ENCODE assay signal across 10 cellular contexts in genomic region chr2:48249631-48250473, GRCh38.
DNase-seq lines count a peak whose midpoint lies in the region; ATAC-seq and TF ChIP-seq lines count a peak whose summit lies in the region.
"Had no signal": no experiment of that assay in that cellular context is flagged by ENCODE, and none has a peak within 500 bp of the region (broad histone marks: within the 10 kb centered on the region; RNA-seq: fewer than 3 reads in every experiment).

No MANE protein-coding gene starts in this region.

- H3K4me1 ChIP-seq in heart left ventricle: peaks cover 14 to 59% (median 24%) of the 10 kb centered on the region in 12 donors

- no peak overlapping the region for H3K4me3 Mint-ChIP-seq in immature natural killer cell
- H3K4me3 Mint-ChIP-seq in naive thymus-derived CD8-positive, alpha-beta T cell: no peak overlapping the region

- no peaks in the 10 kb centered on the region for H3K4me1 Mint-ChIP-seq in immature natural killer cell
- peaks cover 0 to 2% (median 0%) of the 10 kb centered on the region in 4 donors for H3K4me1 Mint-ChIP-seq in naive thymus-derived CD8-positive, alpha-beta T cell

- intact Hi-C loops in heart left ventricle (cut with DNase I): loop anchor here in 5 of 10 donors (2.0 to 10.0 kb wide), 4 partner anchors 42 to 165 kb away; no protein-coding TSS in a partner anchor

- in situ Hi-C loops in ACHN (cut with HindIII; ENCODE audit: low pct_ligation_motif_present, low pct_unique_long_range_greater_than_20kb, low sequenced_read_pairs): no loop called here

- peak overlapping the region in 11 of 12 donors; percentile 42 to 89 (median 78) for H3K27ac ChIP-seq in heart left ventricle

- peak in 3 of 4 donors; percentile 39 to 59 (median 41) for ATAC-seq in heart left ventricle
- no peak for ATAC-seq in naive thymus-derived CD8-positive, alpha-beta T cell

- no peak for TF ChIP-seq POLR2A in heart left ventricle (IDR thresholded peaks at IDR 0.05)

- DNase-seq in HuH-7 (ENCODE audit: low spot score): peak; percentile 23
- DNase-seq in SKM-1 (lab: John Stamatoyannopoulos, UW; ENCODE audit: unreplicated experiment): peak; percentile 71
- DNase-seq in heart left ventricle: no peak
- peak; percentile 4 for DNase-seq in smooth muscle cell of the brain vasculature (ENCODE audit: low read depth, low spot score)
- no peak for DNase-seq in immature natural killer cell
- DNase-seq in naive thymus-derived CD8-positive, alpha-beta T cell: no peak
- DNase-seq in NCI-H187 (lab: John Stamatoyannopoulos, UW): no peak
- DNase-seq in ACHN: no peak
- DNase-seq: activated CD8-positive, alpha-beta memory T cell treated with anti-CD3 and anti-CD28 coated beads, Interleukin-2, amount 50 U/mL, for 48 hours had no signal

- no peaks in the 10 kb centered on the region for H3K36me3 ChIP-seq in heart left ventricle
- H3K36me3 ChIP-seq: upper lobe of left lung had no signal

- POLR2A ChIA-PET in naive thymus-derived CD8-positive, alpha-beta T cell (lab: Charles Lee): no interaction called here

- no peak overlapping the region for H3K27ac Mint-ChIP-seq in immature natural killer cell
- no peak overlapping the region for H3K27ac Mint-ChIP-seq in naive thymus-derived CD8-positive, alpha-beta T cell

- H3K9me3 ChIP-seq in heart left ventricle: peaks cover 0 to 3% (median 0%) of the 10 kb centered on the region in 12 donors
- H3K9me3 ChIP-seq: upper lobe of left lung had no signal

- no peaks in the 10 kb centered on the region for H3K27me3 ChIP-seq in heart left ventricle
- H3K27me3 ChIP-seq: upper lobe of left lung had no signal

- TF ChIP-seq CTCF in heart left ventricle (IDR thresholded peaks at IDR 0.05): no peak

- H3K36me3 Mint-ChIP-seq in immature natural killer cell: no peaks in the 10 kb centered on the region
- no peaks in the 10 kb centered on the region for H3K36me3 Mint-ChIP-seq in naive thymus-derived CD8-positive, alpha-beta T cell

- 12 to 16% (median 15%) methylated on average over 5 of the region's 5 CpGs for WGBS in heart left ventricle, 4 donors

- peak overlapping the region in 1 of 12 donors; percentile 8 for H3K4me3 ChIP-seq in heart left ventricle
- H3K4me3 ChIP-seq: upper lobe of left lung had no signal

- no peaks in the 10 kb centered on the region for H3K9me3 Mint-ChIP-seq in immature natural killer cell
- H3K9me3 Mint-ChIP-seq in naive thymus-derived CD8-positive, alpha-beta T cell: no peaks in the 10 kb centered on the region

- no peaks in the 10 kb centered on the region for H3K27me3 Mint-ChIP-seq in immature natural killer cell (ENCODE audit: low read depth in 3 of 3)
- no peaks in the 10 kb centered on the region for H3K27me3 Mint-ChIP-seq in naive thymus-derived CD8-positive, alpha-beta T cell

Comparison
In these comparisons a context has a peak if more than half of its experiments do, and no peak if none do; other contexts are left out.
1. DNase-seq: peak in HuH-7 (single experiment), SKM-1 (single experiment) and smooth muscle cell of the brain vasculature (single experiment); none in heart left ventricle (0 of 5), immature natural killer cell (0 of 3), naive thymus-derived CD8-positive, alpha-beta T cell (0 of 10), NCI-H187 (0 of 2) and ACHN (single experiment).
2. ATAC-seq: peak in heart left ventricle (3 of 4); none in naive thymus-derived CD8-positive, alpha-beta T cell (0 of 2).